8 cellular contexts compared by ENCODE assay signal in genomic region chr19:1132625-1133383, GRCh38. TPM values are rescaled to one million over a fixed set of nuclear protein-coding genes. Genes with fewer than 3 reads are reported as not detected.
DNase-seq lines count a peak whose midpoint lies in the region; ATAC-seq, FAIRE-seq and TF ChIP-seq lines count a peak whose summit lies in the region.

No MANE protein-coding gene starts in this region.

- peak overlapping the region; percentile 17; the same call in 1 of the 2 replicates for H3K18ac ChIP-seq in IMR-90 (ENCODE audit: low read depth, low read length)

- in situ Hi-C loops in IMR-90 (cut with MboI; ENCODE audit: low sequenced_read_pairs) = no loop called here

- intact Hi-C loops in IMR-90 (cut with micrococcal nuclease) (loop anchor here (5.0 kb wide), 1 partner anchor 39 kb away; the partner anchor contains the start of gene SBNO2), MCF 10A (cut with micrococcal nuclease) (loop anchor here (2.0 kb wide), 1 partner anchor 36 kb away; no protein-coding TSS in a partner anchor)

- H4K91ac ChIP-seq in IMR-90 (ENCODE audit: insufficient read depth, low read depth, low read length) = peak overlapping the region; percentile 71

- peaks cover 24% of the 10 kb centered on the region for H3K4me1 ChIP-seq in IMR-90 (ENCODE audit: control insufficient read depth, insufficient read depth, low read length)

- H3K9me3 Mint-ChIP-seq in MCF 10A (ENCODE audit: unreplicated experiment) (no peaks in the 10 kb centered on the region), mesothelial cell of epicardium (no peaks in the 10 kb centered on the region)

- H3K27ac Mint-ChIP-seq in MCF 10A (ENCODE audit: low read depth, unreplicated experiment) (no peak overlapping the region), mesothelial cell of epicardium (no peak overlapping the region)

- H3K36me3 Mint-ChIP-seq in MCF 10A (ENCODE audit: insufficient read depth, unreplicated experiment) = peaks cover 48% of the 10 kb centered on the region
- H3K36me3 Mint-ChIP-seq in mesothelial cell of epicardium = peaks cover 1% of the 10 kb centered on the region

- CTCF ChIA-PET in IMR-90 (lab: Yijun Ruan, JAX) (interaction anchor here (0.8 kb wide), 1 partner anchor 20 kb away, joined by 3 read pairs; no protein-coding TSS in a partner anchor), MCF 10A (lab: Yijun Ruan, JAX) (no interaction called here)

- no peak overlapping the region for H3K4me3 ChIP-seq in IMR-90 (ENCODE audit: insufficient read depth, low read depth, low read length)

- TF ChIP-seq RAD21 in IMR-90 (IDR thresholded peaks at IDR 0.05; ENCODE audit: low read length) = no peak

- peak overlapping the region; percentile 95 for H3K27ac ChIP-seq in IMR-90 (ENCODE audit: insufficient read depth, low read length)

- BruUV-seq in IMR-90 (replicated peaks; lab: Mats Ljungman, UMichigan) (no TSS peak), MCF 10A (replicated peaks; lab: Mats Ljungman, UMichigan) (no TSS peak)

- ATAC-seq in GM19025 (IDR thresholded peaks at IDR 0.05; ENCODE audit: low read depth, unreplicated experiment) = peak; percentile 4
- no peak for ATAC-seq in IMR-90 (ENCODE audit: low read depth)

- H3K36me3 ChIP-seq in IMR-90 (ENCODE audit: control insufficient read depth, insufficient read depth, low read length) = peaks cover 26% of the 10 kb centered on the region; the same call in 1 of the 2 replicates

- H3K56ac ChIP-seq in IMR-90 (ENCODE audit: extremely low read depth, insufficient read depth, low read length) = no peak overlapping the region

- H2AK5ac ChIP-seq in IMR-90 (ENCODE audit: low read depth, low read length) = peak overlapping the region; percentile 54

- TF ChIP-seq CTCF in IMR-90 (conservative IDR thresholded peaks at IDR 0.05; ENCODE audit: low read depth, low read length) (no peak), MCF 10A (IDR thresholded peaks at IDR 0.05; ENCODE audit: unreplicated experiment) (no peak), mesothelial cell of epicardium (IDR thresholded peaks at IDR 0.05; ENCODE audit: unreplicated experiment) (no peak)

- POLR2A ChIA-PET in IMR-90 (lab: Charles Lee; ENCODE audit: unreplicated experiment) (no interaction called here), MCF 10A (lab: Yijun Ruan, JAX) (interaction anchor here (0.6 to 1.5 kb wide), 5 partner anchors 8 to 254 kb away, joined by 3 to 7 read pairs (median 4); no protein-coding TSS in a partner anchor)

- WGBS in IMR-90 (ENCODE audit: extremely low coverage in 2 of 2, insufficient read length in 1 of 2), 2 experiments = 69% methylated on average over 21 of the region's 46 CpGs; no CpG with 5 or more reads in 1 of the 2 experiments

- peak overlapping the region; percentile 43 for H4K5ac ChIP-seq in IMR-90 (ENCODE audit: low read depth, low read length)

- H3K9ac ChIP-seq in IMR-90 (ENCODE audit: low read depth, low read length) = peak overlapping the region; percentile 25

- H3K4me2 ChIP-seq in IMR-90 (ENCODE audit: low read depth, low read length) = peak overlapping the region; percentile 76; the same call in 1 of the 2 replicates

- no peak for TF ChIP-seq POLR2A in IMR-90 (IDR thresholded peaks at IDR 0.05; ENCODE audit: low read depth, low read length)

- DNase-seq in IMR-90 (no peak), MCF 10A (ENCODE audit: unreplicated experiment) (no peak), mesothelial cell of epicardium (ENCODE audit: low spot score in 2 of 2, unreplicated experiment in 2 of 2) (no peak), pons (ENCODE audit: low spot score) (no peak), RCC 7860 (ENCODE audit: low spot score) (no peak), iPS-NIHi7 (ENCODE audit: extremely low spot score) (no peak)
- DNase-seq in effector CD4-positive, alpha-beta T cell = no peak

- H2BK20ac ChIP-seq in IMR-90 (ENCODE audit: low read depth, low read length) = peak overlapping the region; percentile 31; the same call in 1 of the 2 replicates

- peak overlapping the region; percentile 20; the same call in 1 of the 2 replicates for H3K23ac ChIP-seq in IMR-90 (ENCODE audit: low read depth, low read length)

- peak overlapping the region; percentile 63 for H3K4me3 Mint-ChIP-seq in MCF 10A (ENCODE audit: unreplicated experiment)
- H3K4me3 Mint-ChIP-seq in mesothelial cell of epicardium = peak overlapping the region; percentile 49

- peak overlapping the region; percentile 74; a peak in 3 of 4 replicates for H4K8ac ChIP-seq in IMR-90 (ENCODE audit: low read depth in 2 of 2, low read length in 2 of 2)

- dilution Hi-C loops in IMR-90 (cut with HindIII; ENCODE audit: low sequenced_read_pairs, unreplicated experiment) = no loop called here

- H3K27me3 ChIP-seq in IMR-90 (ENCODE audit: control insufficient read depth, insufficient read depth, low read length) = no peaks in the 10 kb centered on the region

- peaks cover 7% of the 10 kb centered on the region for H3K9me1 ChIP-seq in IMR-90 (ENCODE audit: insufficient read depth, low read length)

- H3K4me1 Mint-ChIP-seq in MCF 10A (ENCODE audit: insufficient read depth, unreplicated experiment) = peaks cover 5% of the 10 kb centered on the region
- peaks cover 3% of the 10 kb centered on the region for H3K4me1 Mint-ChIP-seq in mesothelial cell of epicardium

- FAIRE-seq in RCC 7860 (lab: Jason Lieb, UNC) = no peak

- H2BK15ac ChIP-seq in IMR-90 (ENCODE audit: low read depth, low read length) = peak overlapping the region; percentile 10; the same call in 1 of the 3 replicates

- no peaks in the 10 kb centered on the region for H3K27me3 Mint-ChIP-seq in MCF 10A (ENCODE audit: insufficient read depth, unreplicated experiment)
- H3K27me3 Mint-ChIP-seq in mesothelial cell of epicardium (ENCODE audit: low read depth) = no peaks in the 10 kb centered on the region

- peak overlapping the region; percentile 73 for H2BK120ac ChIP-seq in IMR-90 (ENCODE audit: low read depth, low read length)

- no peaks in the 10 kb centered on the region for H3K9me3 ChIP-seq in IMR-90 (ENCODE audit: control insufficient read depth, insufficient read depth, low read length)

- peak overlapping the region; percentile 99 for H2AK9ac ChIP-seq in IMR-90 (replicated peaks; ENCODE audit: low read depth, low read length, poor library complexity)

- H3K79me1 ChIP-seq in IMR-90 (ENCODE audit: low read depth in 1 of 2, low read length in 2 of 2) = peaks cover 20 to 74% of the 10 kb centered on the region in 2 experiments; a peak in 3 of 4 replicates

- peaks cover 36% of the 10 kb centered on the region for H4K20me1 ChIP-seq in IMR-90 (ENCODE audit: insufficient read depth, low read length)

- H3K4ac ChIP-seq in IMR-90 (ENCODE audit: low read depth, low read length) = peak overlapping the region; percentile 84

- H3K14ac ChIP-seq in IMR-90 (replicated peaks; ENCODE audit: low read depth, low read length) = peak overlapping the region; percentile 87; the same call in 1 of the 2 replicates

- peak overlapping the region; percentile 85 for H2AFZ ChIP-seq in IMR-90 (replicated peaks; ENCODE audit: low read length, poor library complexity)

- peak overlapping the region; percentile 92 for H2BK5ac ChIP-seq in IMR-90 (ENCODE audit: low read depth, low read length, poor library complexity, severe bottlenecking)

TF ChIP-seq in IMR-90, 13 proteins besides CTCF, POLR2A, EP300 and RAD21 (continues in another document):
- no peak for TF ChIP-seq SMC3 (IDR thresholded peaks at IDR 0.05; ENCODE audit: low read depth, low read length)
- no peak for TF ChIP-seq CHD1 (IDR thresholded peaks at IDR 0.05; ENCODE audit: low read depth, low read length)
- TF ChIP-seq CEBPB (IDR thresholded peaks at IDR 0.05; ENCODE audit: low read depth, low read length) = no peak
- no peak for TF ChIP-seq BHLHE40 (IDR thresholded peaks at IDR 0.05; ENCODE audit: low read depth, low read length)
- no peak for TF ChIP-seq ELK1 (IDR thresholded peaks at IDR 0.05; ENCODE audit: borderline replicate concordance, low read depth, low read length)
- no peak for TF ChIP-seq MXI1 (IDR thresholded peaks at IDR 0.05; ENCODE audit: borderline replicate concordance, low read depth, low read length)
- TF ChIP-seq FOS (IDR thresholded peaks at IDR 0.05; ENCODE audit: low read depth, low read length) = no peak
- TF ChIP-seq RCOR1 (IDR thresholded peaks at IDR 0.05; ENCODE audit: insufficient replicate concordance, low read length) = no peak
- TF ChIP-seq NFE2L2 (IDR thresholded peaks at IDR 0.05; ENCODE audit: low read depth, low read length) = no peak
- TF ChIP-seq MAFK (IDR thresholded peaks at IDR 0.05; ENCODE audit: low read depth, low read length) = no peak
- TF ChIP-seq MAZ (IDR thresholded peaks at IDR 0.05; ENCODE audit: borderline replicate concordance, low read depth, low read length) = no peak

RNA-seq across cellular contexts. Expression of gene GPX4, which starts 29.0 kb away (rescaled TPM):
- 357 and 415 TPM in 2 replicates for total RNA-seq in IMR-90 (2012; rRNA removed)
- 1,083 and 1,136 TPM in 2 replicates for polyA plus RNA-seq in IMR-90 (2012; rRNA removed)
- 2,056 and 2,058 TPM in 2 replicates for polyA plus RNA-seq in IMR-90 (2012; cell fraction: cytosol; rRNA removed)
- polyA plus RNA-seq in IMR-90 (2012; cell fraction: nucleus; rRNA removed; ENCODE audit: low replicate concordance) = 1,128 and 1,215 TPM in 2 replicates
- total RNA-seq in MCF 10A (2022) = 179 and 191 TPM in 2 replicates
- 190 to 208 TPM (median 201 TPM) in 3 replicates for total RNA-seq in mesothelial cell of epicardium

RNA-seq across cellular contexts. Expression of gene POLR2E, which starts 37.6 kb away (rescaled TPM):
- 195 and 294 TPM in 2 replicates for total RNA-seq in IMR-90 (2012; rRNA removed)
- 391 and 449 TPM in 2 replicates for polyA plus RNA-seq in IMR-90 (2012; rRNA removed)
- polyA plus RNA-seq in IMR-90 (2012; cell fraction: cytosol; rRNA removed) = 408 and 821 TPM in 2 replicates
- 242 and 436 TPM in 2 replicates for polyA plus RNA-seq in IMR-90 (2012; cell fraction: nucleus; rRNA removed; ENCODE audit: low replicate concordance)
- total RNA-seq in MCF 10A (2022) = 184 and 201 TPM in 2 replicates
- total RNA-seq in mesothelial cell of epicardium = 137 to 145 TPM (median 143 TPM) in 3 replicates

RNA-seq across cellular contexts. Expression of gene SBNO2, which starts 41.3 kb away (rescaled TPM):
- total RNA-seq in IMR-90 (2012; rRNA removed) (13.4 and 13.6 TPM in 2 replicates), MCF 10A (2022) (99.6 and 123 TPM in 2 replicates), mesothelial cell of epicardium (48.5 to 56.1 TPM (median 53.0 TPM) in 3 replicates)
- 40.4 and 40.5 TPM in 2 replicates for polyA plus RNA-seq in IMR-90 (2012; rRNA removed)
- 16.4 and 33.2 TPM in 2 replicates for polyA plus RNA-seq in IMR-90 (2012; cell fraction: cytosol; rRNA removed)
- 123 and 292 TPM in 2 replicates for polyA plus RNA-seq in IMR-90 (2012; cell fraction: nucleus; rRNA removed; ENCODE audit: low replicate concordance)
